ENCODE assay signal across 2 cellular contexts in genomic region chr1:94657775-94658174, GRCh38.
TF ChIP-seq lines count a peak whose summit lies in the region.

No MANE protein-coding gene starts in this region.

TF ChIP-seq in HCT116, 20 proteins besides CTCF, POLR2A, EP300 and RAD21:
- TF ChIP-seq MAX (IDR thresholded peaks at IDR 0.05) (peak; percentile 79), CEBPB (IDR thresholded peaks at IDR 0.05; ENCODE audit: low read depth) (peak; percentile 66; the same call in 1 of the 2 replicates), ZFX (IDR thresholded peaks at IDR 0.05) (0 out of 2 replicates have a peak, but pooled peaks have one; percentile 11)

TF ChIP-seq in H1, 55 proteins besides CTCF, POLR2A, EP300 and RAD21:
- TF ChIP-seq MAX (IDR thresholded peaks at IDR 0.05) (peak; percentile 89), CEBPB (IDR thresholded peaks at IDR 0.05; ENCODE audit: low read depth, low read length) (peak; percentile 68)
- TF ChIP-seq, protein P1, sequence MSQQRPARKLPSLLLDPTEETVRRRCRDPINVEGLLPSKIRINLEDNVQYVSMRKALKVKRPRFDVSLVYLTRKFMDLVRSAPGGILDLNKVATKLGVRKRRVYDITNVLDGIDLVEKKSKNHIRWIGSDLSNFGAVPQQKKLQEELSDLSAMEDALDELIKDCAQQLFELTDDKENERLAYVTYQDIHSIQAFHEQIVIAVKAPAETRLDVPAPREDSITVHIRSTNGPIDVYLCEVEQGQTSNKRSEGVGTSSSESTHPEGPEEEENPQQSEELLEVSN (IDR thresholded peaks at IDR 0.05), result 0 out of 2 replicates have a peak, but pooled peaks have one; percentile 31
- TF ChIP-seq, protein P2, sequence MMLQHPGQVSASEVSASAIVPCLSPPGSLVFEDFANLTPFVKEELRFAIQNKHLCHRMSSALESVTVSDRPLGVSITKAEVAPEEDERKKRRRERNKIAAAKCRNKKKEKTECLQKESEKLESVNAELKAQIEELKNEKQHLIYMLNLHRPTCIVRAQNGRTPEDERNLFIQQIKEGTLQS (IDR thresholded peaks at IDR 0.05; ENCODE audit: insufficient read depth, low read depth, low read length), result peak; percentile 49; the same call in 1 of the 2 replicates
